ENCODE assay signal across 1 cellular context in genomic region chr1:1374861-1375662, GRCh38.
TF ChIP-seq lines count a peak whose summit lies in the region.

Gene AURKAIP1 (minus strand): TSS chr1:1375207. CDS start chr1:1374756, 451 bp downstream.

TF ChIP-seq in K562, 482 proteins besides CTCF, POLR2A, EP300 and RAD21 (continued from another document and continues in another):
- TF ChIP-seq ZNF639 (CRISPR knock-in tag; conservative IDR thresholded peaks at IDR 0.05 in 1 of 2, IDR thresholded peaks at IDR 0.05 in 1 of 2) (peak in 1 of 2 experiments; percentile 99; a peak in 2 of 4 replicates), ZNF140 (CRISPR knock-in tag; IDR thresholded peaks at IDR 0.05) (no peak), ESRRA (IDR thresholded peaks at IDR 0.05; ENCODE audit: borderline replicate concordance, low read depth) (peak; percentile 97), NR4A1 (CRISPR knock-in tag; IDR thresholded peaks at IDR 0.05) (no peak), NR4A1 (tag; IDR thresholded peaks at IDR 0.05) (peak; percentile 89; the same call in 1 of the 2 replicates), ZNF644 (tag; IDR thresholded peaks at IDR 0.05; ENCODE audit: low read depth) (peak; percentile 84; the same call in 1 of the 2 replicates), ADNP (tag; IDR thresholded peaks at IDR 0.05) (no peak), GATAD2A (IDR thresholded peaks at IDR 0.05) (peak; percentile 93), ZSCAN29 (IDR thresholded peaks at IDR 0.05) (peak; percentile 28; the same call in 1 of the 2 replicates), CTBP1 (IDR thresholded peaks at IDR 0.05; ENCODE audit: borderline replicate concordance) (peak; percentile 99), ZNF764 (CRISPR knock-in tag; IDR thresholded peaks at IDR 0.05; ENCODE audit: low read depth) (no peak), RBM14 (IDR thresholded peaks at IDR 0.05; ENCODE audit: borderline replicate concordance, insufficient read depth, low read depth, low read length) (no peak; the same call in 1 of the 2 replicates), ZNF449 (CRISPR knock-in tag; IDR thresholded peaks at IDR 0.05) (no peak), TCF15 (CRISPR knock-in tag; IDR thresholded peaks at IDR 0.05) (no peak), EWSR1 (IDR thresholded peaks at IDR 0.05; ENCODE audit: borderline replicate concordance, low read depth, partially characterized antibody) (no peak), RBM15 (IDR thresholded peaks at IDR 0.05; ENCODE audit: insufficient read depth, low read length) (no peak), ZNF347 (CRISPR knock-in tag; IDR thresholded peaks at IDR 0.05; ENCODE audit: low read depth) (no peak), FOXP4 (CRISPR knock-in tag; IDR thresholded peaks at IDR 0.05; ENCODE audit: borderline replicate concordance) (peak; percentile 84), NFE2 (IDR thresholded peaks at IDR 0.05; ENCODE audit: low read depth) (no peak; the same call in 1 of the 2 replicates), MEF2D (tag; conservative IDR thresholded peaks at IDR 0.05; ENCODE audit: low read depth) (peak; percentile 42), ZNF75A (CRISPR knock-in tag; IDR thresholded peaks at IDR 0.05) (no peak), TGIF2 (CRISPR knock-in tag; IDR thresholded peaks at IDR 0.05) (no peak; the same call in 1 of the 2 replicates), SMAD3 (CRISPR knock-in tag; conservative IDR thresholded peaks at IDR 0.05) (peak; percentile 92), MNT (conservative IDR thresholded peaks at IDR 0.05) (peak; percentile 87 to 96), RHOXF2B (CRISPR knock-in tag; conservative IDR thresholded peaks at IDR 0.05) (no peak; the same call in none of the 2 replicates), ZNF24 (IDR thresholded peaks at IDR 0.05) (peak; percentile 96), POLR2AphosphoS2 (IDR thresholded peaks at IDR 0.05; ENCODE audit: low read length) (peak; percentile 48; the same call in 1 of the 2 replicates), POU5F1 (IDR thresholded peaks at IDR 0.05; ENCODE audit: borderline replicate concordance, low read depth, low read length, partially characterized antibody) (peak; percentile 71), ELK1 (CRISPR knock-in tag; IDR thresholded peaks at IDR 0.05) (no peak), CBFA2T3 (IDR thresholded peaks at IDR 0.05) (peak; percentile 37; the same call in 1 of the 2 replicates), NKRF (IDR thresholded peaks at IDR 0.05; ENCODE audit: borderline replicate concordance) (no peak), ZNF445 (CRISPR knock-in tag; IDR thresholded peaks at IDR 0.05; ENCODE audit: low read depth) (0 out of 2 replicates have a peak, but pooled peaks have one; percentile 60), TAF7 (tag; IDR thresholded peaks at IDR 0.05) (no peak), CBFA2T2 (conservative IDR thresholded peaks at IDR 0.05) (no peak), RBBP5 (IDR thresholded peaks at IDR 0.05; ENCODE audit: borderline replicate concordance, insufficient read depth, low read length, poor library complexity, severe bottlenecking) (peak; percentile 100), CBX1 (IDR thresholded peaks at IDR 0.05; ENCODE audit: low read depth) (peak; percentile 90), HIVEP1 (CRISPR knock-in tag; IDR thresholded peaks at IDR 0.05) (peak; percentile 61; the same call in 1 of the 2 replicates), ZNF212 (CRISPR knock-in tag; IDR thresholded peaks at IDR 0.05) (no peak), MTA2 (IDR thresholded peaks at IDR 0.05; ENCODE audit: low read depth) (no peak; the same call in 1 of the 2 replicates), NUFIP1 (IDR thresholded peaks at IDR 0.05; ENCODE audit: partially characterized antibody) (peak; percentile 94), PHF21A (IDR thresholded peaks at IDR 0.05; ENCODE audit: borderline replicate concordance, low read depth) (peak; percentile 84), ZNF217 (CRISPR knock-in tag; IDR thresholded peaks at IDR 0.05) (no peak), ZNF785 (CRISPR knock-in tag; IDR thresholded peaks at IDR 0.05) (no peak), ZNF699 (CRISPR knock-in tag; IDR thresholded peaks at IDR 0.05; ENCODE audit: insufficient replicate concordance) (no peak), ATF4 (CRISPR knock-in tag; IDR thresholded peaks at IDR 0.05) (no peak; the same call in 1 of the 2 replicates), ARHGAP35 (IDR thresholded peaks at IDR 0.05; ENCODE audit: partially characterized antibody) (peak; percentile 91), TCFL5 (CRISPR knock-in tag; conservative IDR thresholded peaks at IDR 0.05) (no peak), NR2C2 (CRISPR knock-in tag; IDR thresholded peaks at IDR 0.05) (peak; percentile 96), NR2C2 (tag; IDR thresholded peaks at IDR 0.05) (peak; percentile 99), TRIM28 (IDR thresholded peaks at IDR 0.05) (peak; percentile 91; the same call in 1 of the 2 replicates), NR2C1 (IDR thresholded peaks at IDR 0.05) (peak; percentile 98), NR2C1 (tag; IDR thresholded peaks at IDR 0.05) (peak; percentile 99), CBX3 (IDR thresholded peaks at IDR 0.05; ENCODE audit: borderline replicate concordance in 1 of 2, low read length in 2 of 2) (peak in 1 of 2 experiments; percentile 94; a peak in 1 of 3 replicates), CSDE1 (IDR thresholded peaks at IDR 0.05) (no peak; a peak in 1 of 4 replicates), KDM4B (IDR thresholded peaks at IDR 0.05; ENCODE audit: borderline replicate concordance in 2 of 2, low read depth in 1 of 2) (peak in 1 of 2 experiments; percentile 96; a peak in 2 of 4 replicates), MCM3 (IDR thresholded peaks at IDR 0.05) (no peak), SFPQ (IDR thresholded peaks at IDR 0.05; ENCODE audit: low read depth, low read length) (no peak), ZNF23 (CRISPR knock-in tag; IDR thresholded peaks at IDR 0.05) (no peak)
